ENCODE assay signal across 17 cellular contexts in genomic region chr11:46050652-46051051, GRCh38.
A peak's percentile ranks its signal among the peaks of the same experiment; 100 is the strongest.
DNase-seq lines count a peak whose midpoint lies in the region; ATAC-seq, FAIRE-seq and TF ChIP-seq lines count a peak whose summit lies in the region.
"Had no signal": no experiment of that assay in that cellular context is flagged by ENCODE, and none has a peak within 500 bp of the region (broad histone marks: within the 10 kb centered on the region; RNA-seq: fewer than 3 reads in every experiment).

No MANE protein-coding gene starts in this region.

- no peak overlapping the region for H2BK15ac ChIP-seq in H1 (ENCODE audit: low read length)

- intact Hi-C loops in left ventricle myocardium inferior (cut with micrococcal nuclease) (no loop called here), Right ventricle myocardium inferior (cut with DNase I) (no loop called here), vagina (cut with DNase I) (no loop called here), upper lobe of right lung (cut with DNase I) (no loop called here)

- FAIRE-seq in H1 (lab: Jason Lieb, UNC) = no peak

- H4K5ac ChIP-seq in H1 (ENCODE audit: insufficient read length, low read depth, low read length) = no peak overlapping the region

- no peak overlapping the region for H2AK5ac ChIP-seq in H1 (ENCODE audit: low read depth, low read length)

- no peaks in the 10 kb centered on the region for H3K23me2 ChIP-seq in H1 (ENCODE audit: low read depth, low read length)

- 91% methylated on average over 2 of the region's 2 CpGs; no CpG with 5 or more reads in 1 of the 2 experiments for WGBS in H1 (ENCODE audit: extremely low coverage in 1 of 2, insufficient coverage in 1 of 2, insufficient read length in 1 of 2, insufficient replicate concordance in 2 of 2, low coverage in 1 of 2, low lambda C conversion rate in 2 of 2, missing lambda C conversion rate in 1 of 2), 2 experiments

- no peaks in the 10 kb centered on the region for H4K20me1 ChIP-seq in H1 (replicated peaks in 1 of 2; ENCODE audit: control insufficient read depth in 1 of 2, insufficient read depth in 2 of 2, low read length in 2 of 2)

- no peak for TF ChIP-seq EP300 in H1 (IDR thresholded peaks at IDR 0.05; ENCODE audit: borderline replicate concordance in 1 of 2, low read depth in 2 of 2, low read length in 2 of 2)

- TF ChIP-seq CTCF in left ventricle myocardium inferior (IDR thresholded peaks at IDR 0.05; ENCODE audit: borderline replicate concordance) (no peak), H1 (IDR thresholded peaks at IDR 0.05; ENCODE audit: control extremely low read depth in 1 of 3, insufficient read depth in 1 of 3, low read depth in 1 of 3, low read length in 3 of 3) (no peak), vagina (IDR thresholded peaks at IDR 0.05) (no peak), upper lobe of right lung (IDR thresholded peaks at IDR 0.05) (no peak)

- H3K27me3 ChIP-seq in left ventricle myocardium inferior (ENCODE audit: low read depth) = no peaks in the 10 kb centered on the region
- H3K27me3 ChIP-seq in H1 (replicated peaks in 1 of 4; ENCODE audit: control insufficient read depth in 3 of 4, extremely low read depth in 1 of 4, insufficient read depth in 3 of 4, low read length in 3 of 4) = no peaks in the 10 kb centered on the region
- H3K27me3 ChIP-seq in muscle layer of duodenum (ENCODE audit: low read depth, low read length) = no peaks in the 10 kb centered on the region
- H3K27me3 ChIP-seq in vagina = no peaks in the 10 kb centered on the region
- no peaks in the 10 kb centered on the region for H3K27me3 ChIP-seq in upper lobe of right lung
- H3K27me3 ChIP-seq: esophagus squamous epithelium had no signal

- no peak overlapping the region for H3K9ac ChIP-seq in H1 (replicated peaks in 1 of 4; ENCODE audit: extremely low read depth in 1 of 4, low read depth in 3 of 4, low read length in 3 of 4)
- H3K9ac ChIP-seq: KMS-11 had no signal

- H3K4me3 ChIP-seq in left ventricle myocardium inferior (no peak overlapping the region), H1 (ENCODE audit: extremely low read depth in 1 of 4, insufficient read depth in 2 of 4, low read depth in 3 of 4, low read length in 4 of 4) (no peak overlapping the region; a peak in 2 of 8 replicates), muscle layer of duodenum (ENCODE audit: low read depth in 1 of 2, low read length in 2 of 2) (no peak overlapping the region), vagina (no peak overlapping the region), upper lobe of right lung (no peak overlapping the region)
- H3K4me3 ChIP-seq: esophagus squamous epithelium had no signal

- peaks cover 44% of the 10 kb centered on the region for H3K4me1 ChIP-seq in left ventricle myocardium inferior
- H3K4me1 ChIP-seq in H1 (replicated peaks in 1 of 4; ENCODE audit: control insufficient read depth in 3 of 4, insufficient read depth in 4 of 4, low read length in 3 of 4) = peaks cover 6 to 36% (median 27%) of the 10 kb centered on the region in 4 experiments; a peak in 6 of 7 replicates
- H3K4me1 ChIP-seq in muscle layer of duodenum (ENCODE audit: control insufficient read depth in 1 of 2, insufficient read depth in 2 of 2, low read length in 2 of 2) = peaks cover 7 to 27% of the 10 kb centered on the region in 2 donors
- peaks cover 46% of the 10 kb centered on the region for H3K4me1 ChIP-seq in vagina
- peaks cover 16% of the 10 kb centered on the region for H3K4me1 ChIP-seq in upper lobe of right lung

- H3K23ac ChIP-seq in H1 (ENCODE audit: insufficient read length) = no peak overlapping the region

- CTCF ChIA-PET in H1 (lab: Charles Lee; ENCODE audit: partially characterized antibody) = interaction anchor here (0.7 to 1.0 kb wide), 4 partner anchors 11 to 118 kb away, joined by 3 read pairs; no protein-coding TSS in a partner anchor

- H3K27ac ChIP-seq in left ventricle myocardium inferior (replicated peaks) = peak overlapping the region; percentile 55
- no peak overlapping the region for H3K27ac ChIP-seq in H1 (ENCODE audit: low read depth, low read length)
- peak overlapping the region; percentile 12 for H3K27ac ChIP-seq in muscle layer of duodenum (ENCODE audit: low read length)
- peak overlapping the region; percentile 41 for H3K27ac ChIP-seq in vagina
- no peak overlapping the region for H3K27ac ChIP-seq in upper lobe of right lung
- H3K27ac ChIP-seq: KMS-11 had no signal

- H2BK5ac ChIP-seq in H1 (ENCODE audit: low read depth, low read length) = no peak overlapping the region

- H3K79me2 ChIP-seq in H1 (ENCODE audit: control insufficient read depth in 1 of 2, insufficient read depth in 2 of 2, low read length in 2 of 2) = 0 out of 4 replicates have a peak, but pooled peaks cover 0 to 3% of the 10 kb centered on the region in 2 experiments

- peak overlapping the region; percentile 11 to 48; a peak in 2 of 4 replicates for H3K4me2 ChIP-seq in H1 (ENCODE audit: insufficient read depth in 1 of 2, low read depth in 2 of 2, low read length in 2 of 2)
- H3K4me2 ChIP-seq: KMS-11 had no signal

- TF ChIP-seq POLR2A in H1 (IDR thresholded peaks at IDR 0.05; ENCODE audit: control extremely low read depth in 1 of 2, low read depth in 2 of 2, low read length in 2 of 2) (no peak), vagina (IDR thresholded peaks at IDR 0.05) (no peak)

- no peak overlapping the region for H2AFZ ChIP-seq in H1 (ENCODE audit: low read length)

- DNase-seq in left ventricle myocardium inferior (no peak), Right ventricle myocardium inferior (ENCODE audit: missing footprints) (no peak), H1 (ENCODE audit: low read depth in 1 of 2, low spot score in 2 of 2) (no peak), vagina (ENCODE audit: extremely low spot score in 2 of 2) (no peak), upper lobe of right lung (no peak)
- DNase-seq in activated CD4-positive, CD25-positive, alpha-beta regulatory T cell treated with anti-CD3 and anti-CD28 coated beads, Interleukin-2, amount 50 U/mL, for 72 hours = no peak
- DNase-seq: activated CD8-positive, alpha-beta memory T cell treated with anti-CD3 and anti-CD28 coated beads, Interleukin-2, amount 50 U/mL, for 48 hours; activated naive CD4-positive, alpha-beta T cell treated with anti-CD3 and anti-CD28 coated beads for 36 hours; CD4-positive, alpha-beta memory T cell; dermis blood vessel endothelial cell; esophagus squamous epithelium; NCI-H2227 treated with DMSO at 0.1 percent for 48 hours; SHP77 treated with DMSO at 0.1 percent for 48 hours; stimulated activated CD4-positive, alpha-beta T cell treated with anti-CD3 and anti-CD28 coated beads, Interleukin-12 subunit alpha, Interleukin-12 subunit beta, amount 100 ng/mL, for 4 hours had no signal

- no peak overlapping the region for H4K8ac ChIP-seq in H1 (ENCODE audit: extremely low read depth, insufficient read depth, low read length)

- no peak for ATAC-seq in Right ventricle myocardium inferior
- no peak for ATAC-seq in upper lobe of right lung
- no peak for ATAC-seq in HG03571 (IDR thresholded peaks at IDR 0.05; ENCODE audit: unreplicated experiment)

- H3K14ac ChIP-seq in H1 (ENCODE audit: insufficient read length) = no peak overlapping the region

- POLR2A ChIA-PET in H1 (lab: Charles Lee; ENCODE audit: partially characterized antibody) = interaction anchor here (0.9 to 1.5 kb wide), 8 partner anchors 8 to 49 kb away, joined by 3 to 4 read pairs (median 3); no protein-coding TSS in a partner anchor

- TF ChIP-seq RAD21 in H1 (IDR thresholded peaks at IDR 0.05 in 1 of 2, conservative IDR thresholded peaks at IDR 0.05 in 1 of 2; ENCODE audit: low read depth in 2 of 2, low read length in 2 of 2) = no peak

- no peak overlapping the region for H3K56ac ChIP-seq in H1 (replicated peaks; ENCODE audit: insufficient read length, low read depth, low read length)

- H3K36me3 ChIP-seq in left ventricle myocardium inferior (peaks cover 3% of the 10 kb centered on the region), H1 (ENCODE audit: control insufficient read depth in 2 of 4, insufficient read depth in 4 of 4, low read length in 3 of 4) (no peaks in the 10 kb centered on the region), muscle layer of duodenum (ENCODE audit: control insufficient read depth in 1 of 2, insufficient read depth in 2 of 2, low read length in 2 of 2) (no peaks in the 10 kb centered on the region), vagina (no peaks in the 10 kb centered on the region), upper lobe of right lung (no peaks in the 10 kb centered on the region)
- H3K36me3 ChIP-seq: esophagus squamous epithelium had no signal

- no peaks in the 10 kb centered on the region for H3K9me3 ChIP-seq in left ventricle myocardium inferior (replicated peaks)
- H3K9me3 ChIP-seq in H1 (ENCODE audit: insufficient read depth in 2 of 2, low read depth in 1 of 2, low read length in 1 of 2) = no peaks in the 10 kb centered on the region
- H3K9me3 ChIP-seq in muscle layer of duodenum (ENCODE audit: control insufficient read depth in 1 of 2, low read length in 2 of 2) = no peaks in the 10 kb centered on the region
- H3K9me3 ChIP-seq in vagina = no peaks in the 10 kb centered on the region
- no peaks in the 10 kb centered on the region for H3K9me3 ChIP-seq in upper lobe of right lung
- H3K9me3 ChIP-seq: esophagus squamous epithelium had no signal

- no peak overlapping the region for H3K18ac ChIP-seq in H1 (ENCODE audit: extremely low read depth, low read length)

- H2BK12ac ChIP-seq in H1 (ENCODE audit: low read depth, low read length) = no peak overlapping the region

- no peak overlapping the region for H2BK20ac ChIP-seq in H1 (ENCODE audit: low read length)

- no peak overlapping the region for H3K4ac ChIP-seq in H1 (replicated peaks; ENCODE audit: insufficient read length, low read depth, low read length)

- H2BK120ac ChIP-seq in H1 (replicated peaks; ENCODE audit: low read depth, low read length) = no peak overlapping the region

- no peaks in the 10 kb centered on the region for H3K79me1 ChIP-seq in H1 (ENCODE audit: low read depth, low read length)

- H4K91ac ChIP-seq in H1 (replicated peaks; ENCODE audit: insufficient read length, low read length) = no peak overlapping the region

TF ChIP-seq in H1, 55 proteins besides CTCF, POLR2A, EP300 and RAD21:
- TF ChIP-seq FOSL1 (IDR thresholded peaks at IDR 0.05; ENCODE audit: insufficient read depth, low read depth, low read length) = no peak
- TF ChIP-seq SP1 (IDR thresholded peaks at IDR 0.05; ENCODE audit: low read depth, low read length) = no peak
- no peak for TF ChIP-seq ASH2L (IDR thresholded peaks at IDR 0.05; ENCODE audit: low read length)
- TF ChIP-seq MAX (IDR thresholded peaks at IDR 0.05) = no peak
- TF ChIP-seq TAF1 (IDR thresholded peaks at IDR 0.05; ENCODE audit: low read depth, low read length) = no peak
- TF ChIP-seq SIRT6 (IDR thresholded peaks at IDR 0.05; ENCODE audit: low read length) = no peak
TF ChIP-seq in H1: peak in this region for 0.

Comparison
In these comparisons a context has a peak if more than half of its experiments do, and no peak if none do; other contexts are left out.
1. H3K27ac ChIP-seq: peak in left ventricle myocardium inferior (single experiment), muscle layer of duodenum (single experiment) and vagina (single experiment); none in H1 (single experiment) and upper lobe of right lung (single experiment).